ENCODE assay signal across 8 cellular contexts in the genomic region with DNA sequence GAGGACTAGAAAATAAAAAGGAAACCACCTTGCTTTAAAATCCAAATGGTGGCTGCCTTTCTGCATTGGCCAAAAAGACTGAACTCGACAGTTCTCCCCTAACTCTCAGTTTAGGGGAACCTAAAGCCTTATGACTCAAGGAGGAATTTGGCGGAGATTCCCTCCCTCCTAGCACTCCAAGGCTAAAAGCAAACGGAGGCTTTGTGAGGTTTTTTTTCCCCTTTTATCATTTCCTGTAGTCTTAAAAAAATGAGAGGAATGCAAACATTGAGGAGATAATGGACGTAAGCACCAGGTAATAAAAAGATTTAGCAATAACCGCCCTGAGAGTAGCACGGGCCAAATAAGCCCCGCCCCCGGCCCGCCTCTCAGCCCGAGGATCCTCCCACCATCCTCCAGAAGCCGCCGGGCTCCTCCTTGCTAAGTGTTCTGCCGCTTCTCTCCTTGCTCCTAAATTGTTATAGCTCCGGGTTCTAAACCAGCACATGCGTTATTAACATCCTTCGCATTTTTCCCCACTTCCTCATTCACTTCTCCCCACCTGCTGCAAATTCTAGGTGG. TPM values are rescaled to one million over a fixed set of nuclear protein-coding genes. Genes with fewer than 3 reads are reported as not detected.
DNase-seq lines count a peak whose midpoint lies in the region; ATAC-seq and TF ChIP-seq lines count a peak whose summit lies in the region.

No MANE protein-coding gene starts in this region.

- H3K27ac Mint-ChIP-seq in activated B cell treated with CpG ODN at 0.5 μM for 24 hours = no peak overlapping the region

- H3K27me3 Mint-ChIP-seq in activated B cell treated with CpG ODN at 0.5 μM for 24 hours = peaks cover 45% of the 10 kb centered on the region

- 3 to 4% methylated on average over 16 of the region's 16 CpGs for WGBS in lower leg skin, 2 donors

- peak; percentile 77 for DNase-seq in GF-D8 (lab: John Stamatoyannopoulos, UW)
- peak; percentile 14 for DNase-seq in NCI-H1048 (lab: John Stamatoyannopoulos, UW)
- no peak for DNase-seq in activated B cell treated with CpG ODN at 0.5 μM for 24 hours
- peak; percentile 89 for DNase-seq in colonic mucosa
- peak; percentile 83 to 98 for DNase-seq in lower leg skin (ENCODE audit: low spot score in 2 of 2)
- peak in 2 of 3 experiments; percentile 31 to 35 for DNase-seq in stimulated activated CD4-positive, alpha-beta T cell treated with anti-CD3 and anti-CD28 coated beads, TNF-alpha, amount 100 ng/mL, for 4 hours (ENCODE audit: low read depth in 3 of 3)
- no peak for DNase-seq in KG1 (lab: John Stamatoyannopoulos, UW)

- H3K4me3 Mint-ChIP-seq in activated B cell treated with CpG ODN at 0.5 μM for 24 hours = no peak overlapping the region

- H3K4me1 ChIP-seq in colonic mucosa = peaks cover 17% of the 10 kb centered on the region

- CTCF ChIA-PET in activated B cell treated with CpG ODN at 0.5 μM for 24 hours (lab: Charles Lee) = no interaction called here

- H3K4me1 Mint-ChIP-seq in activated B cell treated with CpG ODN at 0.5 μM for 24 hours = peaks cover 13% of the 10 kb centered on the region

- no peak for TF ChIP-seq CTCF in activated B cell treated with CpG ODN at 0.5 μM for 24 hours (IDR thresholded peaks at IDR 0.05)
- no peak for TF ChIP-seq CTCF in colonic mucosa (IDR thresholded peaks at IDR 0.05)
- TF ChIP-seq CTCF in lower leg skin (IDR thresholded peaks at IDR 0.05) = no peak

- no peak overlapping the region for H3K4me3 ChIP-seq in colonic mucosa
- no peak overlapping the region for H3K4me3 ChIP-seq in lower leg skin (ENCODE audit: low read depth, poor library complexity, severe bottlenecking)

- H3K36me3 Mint-ChIP-seq in activated B cell treated with CpG ODN at 0.5 μM for 24 hours (ENCODE audit: low read depth) = no peaks in the 10 kb centered on the region

- no peak overlapping the region for H3K9ac ChIP-seq in colonic mucosa (ENCODE audit: low read depth in 2 of 2, low read length in 2 of 2)

- TF ChIP-seq POLR2A in lower leg skin (IDR thresholded peaks at IDR 0.05) = no peak

- no peaks in the 10 kb centered on the region for H3K9me3 ChIP-seq in colonic mucosa

- ATAC-seq in activated B cell treated with CpG ODN at 0.5 μM for 24 hours (ENCODE audit: low read depth) (peak; percentile 61), HG03457 (IDR thresholded peaks at IDR 0.05; ENCODE audit: unreplicated experiment) (no peak)

- no peaks in the 10 kb centered on the region for H3K9me3 Mint-ChIP-seq in activated B cell treated with CpG ODN at 0.5 μM for 24 hours

- POLR2A ChIA-PET in activated B cell treated with CpG ODN at 0.5 μM for 24 hours (lab: Charles Lee) = interaction anchor here (0.7 kb wide), 1 partner anchor 9 kb away, joined by 8 read pairs; no protein-coding TSS in a partner anchor

- peak overlapping the region; percentile 37 for H3K27ac ChIP-seq in colonic mucosa

- intact Hi-C loops in activated B cell treated with CpG ODN at 0.5 μM for 24 hours (cut with micrococcal nuclease) (no loop called here), colonic mucosa (cut with DNase I) (no loop called here), lower leg skin (cut with DNase I; ENCODE audit: low total_unique reads) (no loop called here)

- H3K36me3 ChIP-seq in colonic mucosa = no peaks in the 10 kb centered on the region

- no peaks in the 10 kb centered on the region for H3K27me3 ChIP-seq in colonic mucosa

RNA-seq across cellular contexts. Expression of gene KIFC3, which starts 5.8 kb away (rescaled TPM):
- total RNA-seq in activated B cell treated with CpG ODN at 0.5 μM for 24 hours = 0.27 and 0.29 TPM in 2 replicates
- 1 to 10 TPM; 3.8 to 5.7 TPM for total RNA-seq in colonic mucosa
- total RNA-seq in lower leg skin = 100 to 1,000 TPM; 116 to 206 (median 164) TPM

Comparison
In these comparisons a context has a peak if more than half of its experiments do, and no peak if none do; other contexts are left out.
1. DNase-seq: peak in GF-D8 (single experiment), NCI-H1048 (single experiment), colonic mucosa (single experiment), lower leg skin (2 of 2) and stimulated activated CD4-positive, alpha-beta T cell treated with anti-CD3 and anti-CD28 coated beads, TNF-alpha, amount 100 ng/mL, for 4 hours (2 of 3); none in activated B cell treated with CpG ODN at 0.5 μM for 24 hours (single experiment) and KG1 (single experiment).
2. RNA of gene KIFC3, which starts 5.8 kb away (total RNA-seq): 116 to 206 TPM in lower leg skin; 3.8 to 5.7 TPM in colonic mucosa and 0.27 to 0.29 TPM in activated B cell treated with CpG ODN at 0.5 μM for 24 hours; every median in the first group is over 10 times any median in the second.